In genomic region chr13:39879286-39880035, GRCh38 we compare ENCODE assay signal across 23 cellular contexts.
"Had no signal": no experiment of that assay in that cellular context is flagged by ENCODE, and none has a peak within 500 bp of the region (broad histone marks: within the 10 kb centered on the region; RNA-seq: fewer than 3 reads in every experiment).

No MANE protein-coding gene starts in this region.

- H3K27me3 ChIP-seq: adrenal gland, ascending aorta, colonic mucosa, hepatocyte, transverse colon had no signal

- H3K79me2 ChIP-seq: hepatocyte had no signal

- H3K9me3 ChIP-seq: colonic mucosa had no signal

- H3K27ac Mint-ChIP-seq: activated naive CD8-positive, alpha-beta T cell; activated T-cell treated with anti-CD3 and anti-CD28 coated beads, Interleukin-2, amount 50 U/mL, for 24 hours; activated T-helper 17 cell treated with anti-CD3 and anti-CD28 coated beads, Interleukin-2, amount 50 U/mL, for 72 hours; naive B cell; stimulated activated effector memory CD8-positive, alpha-beta T cell treated with anti-CD3 and anti-CD28 coated beads, Interleukin-12 subunit alpha, Interleukin-12 subunit beta, amount 100 ng/mL, for 72 hours; stimulated activated naive CD8-positive, alpha-beta T cell treated with anti-CD3 and anti-CD28 coated beads, Interleukin-15, amount 100 ng/mL, for 72 hours; WTC11 had no signal

- H3K27ac ChIP-seq: adrenal gland, ascending aorta, colonic mucosa, hepatocyte, skin epidermis, transverse colon had no signal

- DNase-seq: activated CD4-positive, alpha-beta T cell treated with anti-CD3 and anti-CD28 coated beads, Interleukin-2, amount 50 U/mL, for 4 hours; activated CD8-positive, alpha-beta memory T cell treated with anti-CD3 and anti-CD28 coated beads for 24 hours; activated CD8-positive, alpha-beta memory T cell treated with anti-CD3 and anti-CD28 coated beads, Interleukin-2, amount 50 U/mL, for 4 hours; activated T-cell treated with anti-CD3 and anti-CD28 coated beads, Interleukin-2, amount 50 U/mL, for 24 hours; adrenal gland; colonic mucosa; kidney glomerular epithelial cell; naive B cell; posterior cingulate gyrus; stimulated activated CD4-positive, alpha-beta T cell treated with anti-CD3 and anti-CD28 coated beads, Interleukin-1b, Interleukin-23, amount 100 ng/mL, for 48 hours; stimulated activated naive CD8-positive, alpha-beta T cell treated with anti-CD3 and anti-CD28 coated beads, Interleukin-15, amount 100 ng/mL, for 72 hours; T-helper 1 cell; T-helper 9 cell; transverse colon had no signal

- H3K4me1 ChIP-seq: adrenal gland, colonic mucosa, transverse colon had no signal

- H2AFZ ChIP-seq: hepatocyte had no signal

- H3K36me3 Mint-ChIP-seq: stimulated activated effector memory CD8-positive, alpha-beta T cell treated with anti-CD3 and anti-CD28 coated beads, Interleukin-12 subunit alpha, Interleukin-12 subunit beta, amount 100 ng/mL, for 72 hours had no signal

- H3K4me3 ChIP-seq: adrenal gland, ascending aorta, colonic mucosa, hepatocyte, skin epidermis, transverse colon had no signal

- H3K36me3 ChIP-seq: adrenal gland, ascending aorta, colonic mucosa, transverse colon had no signal

- ATAC-seq: activated T-helper 17 cell treated with anti-CD3 and anti-CD28 coated beads, Interleukin-2, amount 50 U/mL, for 72 hours; SK-N-SH treated with all-trans-retinoic acid at 6 μM for 48 hours; stimulated activated effector memory CD8-positive, alpha-beta T cell treated with anti-CD3 and anti-CD28 coated beads, Interleukin-12 subunit alpha, Interleukin-12 subunit beta, amount 100 ng/mL, for 72 hours; stimulated activated naive CD8-positive, alpha-beta T cell treated with anti-CD3 and anti-CD28 coated beads, Interleukin-15, amount 100 ng/mL, for 72 hours; WTC11 had no signal

- H3K4me3 Mint-ChIP-seq: activated naive CD8-positive, alpha-beta T cell; activated T-cell treated with anti-CD3 and anti-CD28 coated beads, Interleukin-2, amount 50 U/mL, for 24 hours; activated T-helper 17 cell treated with anti-CD3 and anti-CD28 coated beads, Interleukin-2, amount 50 U/mL, for 72 hours; central memory CD8-positive, alpha-beta T cell; naive B cell; stimulated activated effector memory CD8-positive, alpha-beta T cell treated with anti-CD3 and anti-CD28 coated beads, Interleukin-12 subunit alpha, Interleukin-12 subunit beta, amount 100 ng/mL, for 72 hours; stimulated activated naive CD8-positive, alpha-beta T cell treated with anti-CD3 and anti-CD28 coated beads, Interleukin-15, amount 100 ng/mL, for 72 hours; WTC11 had no signal

- H3K4me2 ChIP-seq: hepatocyte had no signal

- H3K27me3 Mint-ChIP-seq: activated T-cell treated with anti-CD3 and anti-CD28 coated beads, Interleukin-2, amount 50 U/mL, for 24 hours; stimulated activated naive CD8-positive, alpha-beta T cell treated with anti-CD3 and anti-CD28 coated beads, Interleukin-15, amount 100 ng/mL, for 72 hours had no signal

- H3K4me1 Mint-ChIP-seq: activated T-helper 17 cell treated with anti-CD3 and anti-CD28 coated beads, Interleukin-2, amount 50 U/mL, for 72 hours; central memory CD8-positive, alpha-beta T cell; naive B cell; stimulated activated effector memory CD8-positive, alpha-beta T cell treated with anti-CD3 and anti-CD28 coated beads, Interleukin-12 subunit alpha, Interleukin-12 subunit beta, amount 100 ng/mL, for 72 hours; stimulated activated naive CD8-positive, alpha-beta T cell treated with anti-CD3 and anti-CD28 coated beads, Interleukin-15, amount 100 ng/mL, for 72 hours had no signal
